Comparison of ENCODE assay signal across 22 cellular contexts in genomic region chr11:69169479-69169878, GRCh38. TPM values are rescaled to one million over a fixed set of nuclear protein-coding genes. Genes with fewer than 3 reads are reported as not detected.
DNase-seq lines count a peak whose midpoint lies in the region; ATAC-seq, FAIRE-seq and TF ChIP-seq lines count a peak whose summit lies in the region.
"Had no signal": no experiment of that assay in that cellular context is flagged by ENCODE, and none has a peak within 500 bp of the region (broad histone marks: within the 10 kb centered on the region; RNA-seq: fewer than 3 reads in every experiment).

No MANE protein-coding gene starts in this region.

- in situ Hi-C loops in IMR-90 (cut with MboI; ENCODE audit: low sequenced_read_pairs), result no loop called here

- H3F3A ChIP-seq in neural progenitor cell (ENCODE audit: low read depth), result no peaks in the 10 kb centered on the region

- no peak for DNase-seq in Calu3
- no peak for DNase-seq in IMR-90
- no peak for DNase-seq in H1 (ENCODE audit: low read depth in 1 of 2, low spot score in 2 of 2)
- no peak for DNase-seq in neural progenitor cell (ENCODE audit: low spot score)
- DNase-seq in activated T-helper 1 cell treated with anti-CD3 and anti-CD28 coated beads, Interleukin-12 subunit alpha, Interleukin-12 subunit beta, Interleukin-2, Interleukin-4 antibody, amounts not matched to agents 30 ng/mL and 10 ng/mL and 1 ng/mL, durations not matched to agents 14 hours and 24 hours and 36 hours (ENCODE audit: low spot score), result no peak
- DNase-seq in NCI-H226, result no peak
- no peak for DNase-seq in BE2C
- DNase-seq: 8988T; ACHN; AML-193; C1 segment of cervical spinal cord; CD4-positive, alpha-beta memory T cell; COR-L47; DMS153; DND-41; GDM1; GOT3; H7; HCEC 1CT had no signal

- H3K56ac ChIP-seq in IMR-90 (ENCODE audit: extremely low read depth, insufficient read depth, low read length), result no peak overlapping the region
- H3K56ac ChIP-seq in H1 (replicated peaks; ENCODE audit: insufficient read length, low read depth, low read length), result no peak overlapping the region

- POLR2A ChIA-PET in IMR-90 (lab: Charles Lee; ENCODE audit: unreplicated experiment), result no interaction called here
- POLR2A ChIA-PET in H1 (lab: Charles Lee; ENCODE audit: partially characterized antibody), result no interaction called here

- no peak for TF ChIP-seq EP300 in H1 (IDR thresholded peaks at IDR 0.05; ENCODE audit: borderline replicate concordance in 1 of 2, low read depth in 2 of 2, low read length in 2 of 2)

- no peak overlapping the region for H2BK5ac ChIP-seq in IMR-90 (ENCODE audit: low read depth, low read length, poor library complexity, severe bottlenecking)
- H2BK5ac ChIP-seq in H1 (ENCODE audit: low read depth, low read length), result no peak overlapping the region

- FAIRE-seq in H1 (lab: Jason Lieb, UNC), result no peak
- FAIRE-seq: A549, GM12878 had no signal

- no peak overlapping the region for H2AFZ ChIP-seq in IMR-90 (replicated peaks; ENCODE audit: low read length, poor library complexity)
- no peak overlapping the region for H2AFZ ChIP-seq in H1 (ENCODE audit: low read length)
- H2AFZ ChIP-seq in neural progenitor cell (replicated peaks), result no peak overlapping the region

- H3K9ac ChIP-seq in IMR-90 (ENCODE audit: low read depth, low read length) (no peak overlapping the region), H1 (replicated peaks in 1 of 4; ENCODE audit: extremely low read depth in 1 of 4, low read depth in 3 of 4, low read length in 3 of 4) (no peak overlapping the region), neural progenitor cell (no peak overlapping the region)

- TF ChIP-seq CTCF in Calu3 (IDR thresholded peaks at IDR 0.05; ENCODE audit: unreplicated experiment), result no peak
- TF ChIP-seq CTCF in IMR-90 (conservative IDR thresholded peaks at IDR 0.05; ENCODE audit: low read depth, low read length), result no peak
- TF ChIP-seq CTCF in H1 (IDR thresholded peaks at IDR 0.05; ENCODE audit: control extremely low read depth in 1 of 3, insufficient read depth in 1 of 3, low read depth in 1 of 3, low read length in 3 of 3), result no peak
- no peak for TF ChIP-seq CTCF in neural progenitor cell (IDR thresholded peaks at IDR 0.05)
- no peak for TF ChIP-seq CTCF in BE2C (IDR thresholded peaks at IDR 0.05; ENCODE audit: low read depth, low read length)

- H3K4ac ChIP-seq in IMR-90 (ENCODE audit: low read depth, low read length) (peak overlapping the region; percentile 15), H1 (replicated peaks; ENCODE audit: insufficient read length, low read depth, low read length) (no peak overlapping the region)

- 90% methylated on average over 2 of the region's 3 CpGs; no CpG with 5 or more reads in 1 of the 2 experiments for WGBS in IMR-90 (ENCODE audit: extremely low coverage in 2 of 2, insufficient read length in 1 of 2), 2 experiments
- 89% methylated on average over 3 of the region's 3 CpGs; no CpG with 5 or more reads in 1 of the 2 experiments for WGBS in H1 (ENCODE audit: extremely low coverage in 1 of 2, insufficient coverage in 1 of 2, insufficient read length in 1 of 2, insufficient replicate concordance in 2 of 2, low coverage in 1 of 2, low lambda C conversion rate in 2 of 2, missing lambda C conversion rate in 1 of 2), 2 experiments

- H3K36me3 Mint-ChIP-seq in Calu3 (ENCODE audit: insufficient read depth, unreplicated experiment) (peaks cover 5% of the 10 kb centered on the region), neural progenitor cell (no peaks in the 10 kb centered on the region)
- H3K36me3 Mint-ChIP-seq in activated T-helper 1 cell treated with anti-CD3 and anti-CD28 coated beads, Interleukin-12 subunit alpha, Interleukin-12 subunit beta, Interleukin-2, Interleukin-4 antibody, amounts not matched to agents 30 ng/mL and 10 ng/mL and 1 ng/mL, durations not matched to agents 14 hours and 24 hours and 36 hours (ENCODE audit: low read depth), result no peaks in the 10 kb centered on the region
- H3K36me3 Mint-ChIP-seq: CD4-positive, alpha-beta memory T cell had no signal

- H3K4me3 ChIP-seq in IMR-90 (ENCODE audit: insufficient read depth, low read depth, low read length) (no peak overlapping the region), H1 (ENCODE audit: extremely low read depth in 1 of 4, insufficient read depth in 2 of 4, low read depth in 3 of 4, low read length in 4 of 4) (no peak overlapping the region), neural progenitor cell (no peak overlapping the region), BE2C (ENCODE audit: low read depth, low read length) (no peak overlapping the region)
- H3K4me3 ChIP-seq: A549, GM12878 had no signal

- no peak overlapping the region for H3K23ac ChIP-seq in IMR-90 (ENCODE audit: low read depth, low read length)
- H3K23ac ChIP-seq in H1 (ENCODE audit: insufficient read length), result no peak overlapping the region

- no peak overlapping the region for H2BK12ac ChIP-seq in H1 (ENCODE audit: low read depth, low read length)

- H2BK20ac ChIP-seq in IMR-90 (ENCODE audit: low read depth, low read length) (peak overlapping the region; percentile 66), H1 (ENCODE audit: low read length) (no peak overlapping the region)

- peak overlapping the region; percentile 33; the same call in 1 of the 2 replicates for H4K91ac ChIP-seq in IMR-90 (ENCODE audit: insufficient read depth, low read depth, low read length)
- no peak overlapping the region for H4K91ac ChIP-seq in H1 (replicated peaks; ENCODE audit: insufficient read length, low read length)

- H3K27ac Mint-ChIP-seq in Calu3 (ENCODE audit: unreplicated experiment) (peak overlapping the region; percentile 46), neural progenitor cell (peak overlapping the region; percentile 60)
- H3K27ac Mint-ChIP-seq in activated T-helper 1 cell treated with anti-CD3 and anti-CD28 coated beads, Interleukin-12 subunit alpha, Interleukin-12 subunit beta, Interleukin-2, Interleukin-4 antibody, amounts not matched to agents 30 ng/mL and 10 ng/mL and 1 ng/mL, durations not matched to agents 14 hours and 24 hours and 36 hours, result no peak overlapping the region
- H3K27ac Mint-ChIP-seq: CD4-positive, alpha-beta memory T cell had no signal

- H3K27me3 Mint-ChIP-seq in Calu3 (ENCODE audit: unreplicated experiment), result no peaks in the 10 kb centered on the region
- H3K27me3 Mint-ChIP-seq in neural progenitor cell (ENCODE audit: insufficient read depth, low read depth), result peaks cover 15% of the 10 kb centered on the region
- H3K27me3 Mint-ChIP-seq in activated T-helper 1 cell treated with anti-CD3 and anti-CD28 coated beads, Interleukin-12 subunit alpha, Interleukin-12 subunit beta, Interleukin-2, Interleukin-4 antibody, amounts not matched to agents 30 ng/mL and 10 ng/mL and 1 ng/mL, durations not matched to agents 14 hours and 24 hours and 36 hours (ENCODE audit: insufficient read depth), result peaks cover 2% of the 10 kb centered on the region

- peaks cover 17% of the 10 kb centered on the region for H3K9me1 ChIP-seq in IMR-90 (ENCODE audit: insufficient read depth, low read length)

- H2AK5ac ChIP-seq in IMR-90 (ENCODE audit: low read depth, low read length) (peak overlapping the region; percentile 50), H1 (ENCODE audit: low read depth, low read length) (no peak overlapping the region)

- H4K20me1 ChIP-seq in IMR-90 (ENCODE audit: insufficient read depth, low read length) (no peaks in the 10 kb centered on the region), H1 (replicated peaks in 1 of 2; ENCODE audit: control insufficient read depth in 1 of 2, insufficient read depth in 2 of 2, low read length in 2 of 2) (no peaks in the 10 kb centered on the region), neural progenitor cell (ENCODE audit: low read depth) (no peaks in the 10 kb centered on the region)

- H3K18ac ChIP-seq in IMR-90 (ENCODE audit: low read depth, low read length) (no peak overlapping the region), H1 (ENCODE audit: extremely low read depth, low read length) (no peak overlapping the region)

- TF ChIP-seq RAD21 in IMR-90 (IDR thresholded peaks at IDR 0.05; ENCODE audit: low read length) (no peak), H1 (IDR thresholded peaks at IDR 0.05 in 1 of 2, conservative IDR thresholded peaks at IDR 0.05 in 1 of 2; ENCODE audit: low read depth in 2 of 2, low read length in 2 of 2) (no peak)

- H2BK120ac ChIP-seq in IMR-90 (ENCODE audit: low read depth, low read length) (peak overlapping the region; percentile 14; the same call in 1 of the 2 replicates), H1 (replicated peaks; ENCODE audit: low read depth, low read length) (no peak overlapping the region)

- H3K4me1 Mint-ChIP-seq in Calu3 (ENCODE audit: low read depth, unreplicated experiment) (peaks cover 33% of the 10 kb centered on the region), neural progenitor cell (peaks cover 12% of the 10 kb centered on the region)
- H3K4me1 Mint-ChIP-seq in activated T-helper 1 cell treated with anti-CD3 and anti-CD28 coated beads, Interleukin-12 subunit alpha, Interleukin-12 subunit beta, Interleukin-2, Interleukin-4 antibody, amounts not matched to agents 30 ng/mL and 10 ng/mL and 1 ng/mL, durations not matched to agents 14 hours and 24 hours and 36 hours (ENCODE audit: low read depth), result peaks cover 24% of the 10 kb centered on the region

- TF ChIP-seq POLR2A in IMR-90 (IDR thresholded peaks at IDR 0.05; ENCODE audit: low read depth, low read length) (no peak), H1 (IDR thresholded peaks at IDR 0.05; ENCODE audit: control extremely low read depth in 1 of 2, low read depth in 2 of 2, low read length in 2 of 2) (no peak)

- H2AK9ac ChIP-seq in IMR-90 (replicated peaks; ENCODE audit: low read depth, low read length, poor library complexity), result peak overlapping the region; percentile 45

- H3K4me1 ChIP-seq in IMR-90 (ENCODE audit: control insufficient read depth, insufficient read depth, low read length), result peaks cover 23% of the 10 kb centered on the region
- peaks cover 0 to 7% (median 1%) of the 10 kb centered on the region in 4 experiments; a peak in 3 of 7 replicates for H3K4me1 ChIP-seq in H1 (replicated peaks in 1 of 4; ENCODE audit: control insufficient read depth in 3 of 4, insufficient read depth in 4 of 4, low read length in 3 of 4)
- no peaks in the 10 kb centered on the region for H3K4me1 ChIP-seq in neural progenitor cell
- H3K4me1 ChIP-seq in BE2C, result peaks cover 10% of the 10 kb centered on the region

- no peaks in the 10 kb centered on the region for H3K23me2 ChIP-seq in H1 (ENCODE audit: low read depth, low read length)

- H3K14ac ChIP-seq in IMR-90 (replicated peaks; ENCODE audit: low read depth, low read length) (no peak overlapping the region), H1 (ENCODE audit: insufficient read length) (no peak overlapping the region)

- BruUV-seq in Calu3 (replicated peaks; lab: Mats Ljungman, UMichigan), result no TSS peak
- BruUV-seq in IMR-90 (replicated peaks; lab: Mats Ljungman, UMichigan), result no TSS peak

- H4K8ac ChIP-seq in IMR-90 (ENCODE audit: low read depth in 2 of 2, low read length in 2 of 2) (no peak overlapping the region), H1 (ENCODE audit: extremely low read depth, insufficient read depth, low read length) (no peak overlapping the region)

- H3K9me3 ChIP-seq in IMR-90 (ENCODE audit: control insufficient read depth, insufficient read depth, low read length) (no peaks in the 10 kb centered on the region), H1 (ENCODE audit: insufficient read depth in 2 of 2, low read depth in 1 of 2, low read length in 1 of 2) (peaks cover 0 to 4% of the 10 kb centered on the region in 2 experiments; a peak in 2 of 4 replicates), neural progenitor cell (ENCODE audit: low read depth) (no peaks in the 10 kb centered on the region), BE2C (no peaks in the 10 kb centered on the region)
- H3K9me3 ChIP-seq: A549 had no signal

- H4K5ac ChIP-seq in IMR-90 (ENCODE audit: low read depth, low read length) (no peak overlapping the region), H1 (ENCODE audit: insufficient read length, low read depth, low read length) (no peak overlapping the region)

- H3K4me2 ChIP-seq in IMR-90 (ENCODE audit: low read depth, low read length) (no peak overlapping the region), H1 (ENCODE audit: insufficient read depth in 1 of 2, low read depth in 2 of 2, low read length in 2 of 2) (no peak overlapping the region), neural progenitor cell (no peak overlapping the region)
- H3K4me2 ChIP-seq: A549 had no signal

- intact Hi-C loops in Calu3 (cut with micrococcal nuclease; ENCODE audit: unreplicated experiment), result no loop called here
- intact Hi-C loops in IMR-90 (cut with micrococcal nuclease), result no loop called here
- intact Hi-C loops in activated T-helper 1 cell treated with anti-CD3 and anti-CD28 coated beads, Interleukin-12 subunit alpha, Interleukin-12 subunit beta, Interleukin-2, Interleukin-4 antibody, amounts not matched to agents 30 ng/mL and 10 ng/mL and 1 ng/mL, durations not matched to agents 14 hours and 24 hours and 36 hours (cut with micrococcal nuclease), result loop anchor here (5.0 kb wide), 1 partner anchor 168 kb away; no protein-coding TSS in a partner anchor

- H3K79me2 ChIP-seq in H1 (ENCODE audit: control insufficient read depth in 1 of 2, insufficient read depth in 2 of 2, low read length in 2 of 2) (no peaks in the 10 kb centered on the region), neural progenitor cell (ENCODE audit: low read depth) (no peaks in the 10 kb centered on the region)

- ATAC-seq in IMR-90 (ENCODE audit: low read depth) (no peak), HG03025 (IDR thresholded peaks at IDR 0.05; ENCODE audit: low FRiP score, unreplicated experiment) (no peak)
- ATAC-seq: A549, GM12878 had no signal

- H3K27me3 ChIP-seq in IMR-90 (ENCODE audit: control insufficient read depth, insufficient read depth, low read length), result no peaks in the 10 kb centered on the region
- no peaks in the 10 kb centered on the region for H3K27me3 ChIP-seq in H1 (replicated peaks in 1 of 4; ENCODE audit: control insufficient read depth in 3 of 4, extremely low read depth in 1 of 4, insufficient read depth in 3 of 4, low read length in 3 of 4)
- no peaks in the 10 kb centered on the region for H3K27me3 ChIP-seq in neural progenitor cell
- H3K27me3 ChIP-seq in BE2C, result no peaks in the 10 kb centered on the region

- H2BK15ac ChIP-seq in IMR-90 (ENCODE audit: low read depth, low read length) (0 out of 3 replicates have a peak overlapping the region, but pooled peaks have one; percentile 32), H1 (ENCODE audit: low read length) (peak overlapping the region; percentile 31; the same call in 1 of the 2 replicates)

- H3K27ac ChIP-seq in IMR-90 (ENCODE audit: insufficient read depth, low read length) (no peak overlapping the region), H1 (ENCODE audit: low read depth, low read length) (no peak overlapping the region), neural progenitor cell (no peak overlapping the region)

- H3K79me1 ChIP-seq in IMR-90 (ENCODE audit: low read depth in 1 of 2, low read length in 2 of 2), result no peaks in the 10 kb centered on the region
- H3K79me1 ChIP-seq in H1 (ENCODE audit: low read depth, low read length), result no peaks in the 10 kb centered on the region

- H3K4me3 Mint-ChIP-seq in Calu3 (ENCODE audit: low read depth, unreplicated experiment) (no peak overlapping the region), neural progenitor cell (no peak overlapping the region)
- H3K4me3 Mint-ChIP-seq in activated T-helper 1 cell treated with anti-CD3 and anti-CD28 coated beads, Interleukin-12 subunit alpha, Interleukin-12 subunit beta, Interleukin-2, Interleukin-4 antibody, amounts not matched to agents 30 ng/mL and 10 ng/mL and 1 ng/mL, durations not matched to agents 14 hours and 24 hours and 36 hours, result no peak overlapping the region
- H3K4me3 Mint-ChIP-seq: CD4-positive, alpha-beta memory T cell had no signal

- H3K36me3 ChIP-seq in IMR-90 (ENCODE audit: control insufficient read depth, insufficient read depth, low read length) (no peaks in the 10 kb centered on the region), H1 (ENCODE audit: control insufficient read depth in 2 of 4, insufficient read depth in 4 of 4, low read length in 3 of 4) (no peaks in the 10 kb centered on the region), neural progenitor cell (no peaks in the 10 kb centered on the region), BE2C (no peaks in the 10 kb centered on the region)

- dilution Hi-C loops in IMR-90 (cut with HindIII; ENCODE audit: low sequenced_read_pairs, unreplicated experiment), result no loop called here

- CTCF ChIA-PET in Calu3 (lab: Charles Lee) (interaction anchor here (0.5 kb wide), 1 partner anchor 328 kb away, joined by 5 read pairs; no protein-coding TSS in a partner anchor), IMR-90 (lab: Yijun Ruan, JAX) (no interaction called here), H1 (lab: Charles Lee; ENCODE audit: partially characterized antibody) (interaction anchor here (1.3 to 1.4 kb wide), 2 partner anchors 11 to 38 kb away, joined by 4 to 6 read pairs; no protein-coding TSS in a partner anchor)

- H3K9me3 Mint-ChIP-seq in Calu3 (ENCODE audit: low read depth, unreplicated experiment), result no peaks in the 10 kb centered on the region
- H3K9me3 Mint-ChIP-seq in neural progenitor cell, result peaks cover 10% of the 10 kb centered on the region
- H3K9me3 Mint-ChIP-seq in activated T-helper 1 cell treated with anti-CD3 and anti-CD28 coated beads, Interleukin-12 subunit alpha, Interleukin-12 subunit beta, Interleukin-2, Interleukin-4 antibody, amounts not matched to agents 30 ng/mL and 10 ng/mL and 1 ng/mL, durations not matched to agents 14 hours and 24 hours and 36 hours, result peaks cover 4% of the 10 kb centered on the region

RNA-seq across cellular contexts. Expression of gene SMIM38, which starts 13.7 kb away (rescaled TPM):
- total RNA-seq in Calu3 (2022), result 0.33 TPM in 1 of 2 replicates, not detected in the other
- total RNA-seq in IMR-90 (2012; rRNA removed), result under 0.01 and 0.28 TPM in 2 replicates
- 0.05 and 0.07 TPM in 2 replicates for polyA plus RNA-seq in IMR-90 (2012; rRNA removed)
- 0.02 and 0.03 TPM in 2 replicates for polyA plus RNA-seq in IMR-90 (2012; cell fraction: cytosol; rRNA removed)
- polyA plus RNA-seq in IMR-90 (2012; cell fraction: nucleus; rRNA removed; ENCODE audit: low replicate concordance), result 0.56 and 0.64 TPM in 2 replicates
- 0.15 and 0.20 TPM in 2 replicates for total RNA-seq in H1 (2021; fragmentation: NEBNext Ultra II Directional; extraction: Animal tissue kit (Norgen Biotek cat#: 25700))
- 0.17 TPM in 2 replicates for polyA plus RNA-seq in H1 (2011; rRNA removed)
- polyA plus RNA-seq in H1 (2011; cell fraction: cytosol; rRNA removed), result 0.13 TPM
- 1.6 TPM for polyA plus RNA-seq in H1 (2011; cell fraction: nucleus; rRNA removed)
- polyA plus RNA-seq in H1 (2012, experiment 1 of 2), result 0.26 to 0.81 TPM (median 0.35 TPM) in 4 replicates
- polyA plus RNA-seq in H1 (2012, experiment 2 of 2), result not detected
- polyA plus RNA-seq in H1 (2013, experiment 1 of 2), result 0.04 TPM
- polyA plus RNA-seq in H1 (2013, experiment 2 of 2), result 0.07 TPM
- 0.38 and 0.44 TPM in 2 replicates for polyA minus RNA-seq in H1 (2011; rRNA and poly(A)+ RNA removed)
- 0.51 TPM for polyA minus RNA-seq in H1 (2011; cell fraction: cytosol; rRNA and poly(A)+ RNA removed)
- 0.60 TPM for polyA minus RNA-seq in H1 (2011; cell fraction: nucleus; rRNA and poly(A)+ RNA removed)
- 1.5 and 2.0 TPM in 2 replicates for total RNA-seq in neural progenitor cell (ENCODE audit: low replicate concordance)
- total RNA-seq in activated T-helper 1 cell treated with anti-CD3 and anti-CD28 coated beads, Interleukin-12 subunit alpha, Interleukin-12 subunit beta, Interleukin-2, Interleukin-4 antibody, amounts not matched to agents 30 ng/mL and 10 ng/mL and 1 ng/mL, durations not matched to agents 14 hours and 24 hours and 36 hours, result 0.26 and 0.37 TPM in 2 replicates
- 0.76 TPM for polyA plus RNA-seq in BE2C (2012; ENCODE audit: insufficient read depth, insufficient read length, low read depth)
- polyA plus RNA-seq: CD4-positive, alpha-beta memory T cell had no signal
